1 cellular context compared by ENCODE assay signal in genomic region chr19:2444251-2445002, GRCh38.
TF ChIP-seq lines count a peak whose summit lies in the region.

No MANE protein-coding gene starts in this region.

TF ChIP-seq in K562, 482 proteins besides CTCF, POLR2A, EP300 and RAD21:
- TF ChIP-seq ARID1B (IDR thresholded peaks at IDR 0.05) (no peak), MCM7 (IDR thresholded peaks at IDR 0.05) (no peak), ZNF780A (CRISPR knock-in tag; IDR thresholded peaks at IDR 0.05) (no peak), RBFOX2 (IDR thresholded peaks at IDR 0.05; ENCODE audit: low read depth, low read length) (0 out of 2 replicates have a peak, but pooled peaks have one; percentile 13), PCBP2 (IDR thresholded peaks at IDR 0.05; ENCODE audit: low read depth, low read length, poor library complexity, severe bottlenecking) (no peak), TSHZ1 (CRISPR knock-in tag; IDR thresholded peaks at IDR 0.05) (no peak)
